ENCODE assay signal across 16 cellular contexts in the genomic region with DNA sequence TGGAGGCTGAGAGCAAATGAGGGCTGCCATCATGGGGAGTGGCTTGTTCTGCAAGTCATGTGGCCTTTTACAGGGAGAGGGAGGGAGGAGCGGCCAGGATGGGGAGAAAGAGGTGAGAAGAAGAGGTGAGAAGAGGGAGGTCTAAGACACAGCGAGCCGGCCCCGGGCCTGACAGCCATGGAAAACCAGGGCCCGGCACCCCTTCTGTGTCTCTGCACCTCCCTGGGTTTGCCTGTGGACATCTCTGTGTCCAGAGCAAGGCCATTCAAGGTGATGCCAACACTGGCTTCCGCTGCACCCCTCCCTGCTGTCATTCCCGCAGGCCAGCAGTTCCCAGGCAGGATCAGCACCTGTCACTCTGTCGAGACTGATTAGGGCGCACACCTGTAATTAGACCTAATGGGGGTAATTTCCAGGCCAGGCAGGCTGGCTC.
DNase-seq lines count a peak whose midpoint lies in the region; ATAC-seq and TF ChIP-seq lines count a peak whose summit lies in the region.
"Had no signal": no experiment of that assay in that cellular context is flagged by ENCODE, and none has a peak within 500 bp of the region (broad histone marks: within the 10 kb centered on the region; RNA-seq: fewer than 3 reads in every experiment).

No MANE protein-coding gene starts in this region.

- no peak for TF ChIP-seq CTCF in gastroesophageal sphincter (IDR thresholded peaks at IDR 0.05)

- TF ChIP-seq POLR2A in gastroesophageal sphincter (IDR thresholded peaks at IDR 0.05), result no peak

- no peaks in the 10 kb centered on the region for H3K4me1 ChIP-seq in gastroesophageal sphincter
- H3K4me1 ChIP-seq: prostate gland had no signal

- no peak overlapping the region for H3K27ac ChIP-seq in gastroesophageal sphincter
- H3K27ac ChIP-seq: prostate gland, SK-N-MC had no signal

- no peak for TF ChIP-seq EP300 in gastroesophageal sphincter (IDR thresholded peaks at IDR 0.05)

- no peaks in the 10 kb centered on the region for H3K9me3 ChIP-seq in gastroesophageal sphincter
- H3K9me3 ChIP-seq: prostate gland had no signal

- no peak for ATAC-seq in HG03521 (IDR thresholded peaks at IDR 0.05; ENCODE audit: unreplicated experiment)
- no peak for ATAC-seq in gastroesophageal sphincter
- ATAC-seq: activated T-cell treated with anti-CD3 and anti-CD28 coated beads, Interleukin-2, amount 50 U/mL, for 4 hours; left lobe of liver; Panc1 had no signal

- 60 to 76% methylated on average over 2 to 3 of the region's 9 CpGs for WGBS in gastroesophageal sphincter (ENCODE audit: low coverage in 1 of 2), 2 donors

- H3K27me3 ChIP-seq in H7 (ENCODE audit: control insufficient read depth, insufficient read depth, low read length) (no peaks in the 10 kb centered on the region), gastroesophageal sphincter (peaks cover 38% of the 10 kb centered on the region)

- H3K36me3 ChIP-seq in H7 (replicated peaks; ENCODE audit: control insufficient read depth, insufficient read depth, low read length) (no peaks in the 10 kb centered on the region), gastroesophageal sphincter (no peaks in the 10 kb centered on the region)
- H3K36me3 ChIP-seq: prostate gland had no signal

- DNase-seq in H7 (peak; percentile 61), NCI-H1694 treated with DMSO at 0.1 percent for 48 hours (lab: John Stamatoyannopoulos, UW) (peak; percentile 61), NCI-H748 treated with DMSO at 0.1 percent for 48 hours (lab: John Stamatoyannopoulos, UW) (peak; percentile 49), myocyte (ENCODE audit: low read depth) (peak; percentile 11), amniotic stem cell (lab: John Stamatoyannopoulos, UW) (no peak), T-helper 9 cell (no peak)
- DNase-seq: activated naive CD4-positive, alpha-beta T cell treated with anti-CD3 and anti-CD28 coated beads, Interleukin-2, amount 10 ng/mL, durations not matched to agents 7 days and 5 days; activated T-cell treated with anti-CD3 and anti-CD28 coated beads, Interleukin-2, amount 50 U/mL, for 4 hours; DMS53; stimulated activated CD8-positive, alpha-beta memory T cell treated with anti-CD3 and anti-CD28 coated beads, Interleukin-4, amount 100 ng/mL, for 48 hours had no signal

- H3K4me3 ChIP-seq in H7 (ENCODE audit: insufficient read depth, low read depth, low read length), result no peak overlapping the region
- H3K4me3 ChIP-seq in gastroesophageal sphincter, result no peak overlapping the region
- H3K4me3 ChIP-seq: prostate gland, SK-N-MC had no signal

Comparison
In these comparisons a context has a peak if more than half of its experiments do, and no peak if none do; other contexts are left out.
1. DNase-seq: peak in H7 (single experiment), NCI-H1694 treated with DMSO at 0.1 percent for 48 hours (single experiment), NCI-H748 treated with DMSO at 0.1 percent for 48 hours (single experiment) and myocyte (single experiment); none in amniotic stem cell (single experiment) and T-helper 9 cell (single experiment).